ENCODE assay signal across 15 cellular contexts in the genomic region with DNA sequence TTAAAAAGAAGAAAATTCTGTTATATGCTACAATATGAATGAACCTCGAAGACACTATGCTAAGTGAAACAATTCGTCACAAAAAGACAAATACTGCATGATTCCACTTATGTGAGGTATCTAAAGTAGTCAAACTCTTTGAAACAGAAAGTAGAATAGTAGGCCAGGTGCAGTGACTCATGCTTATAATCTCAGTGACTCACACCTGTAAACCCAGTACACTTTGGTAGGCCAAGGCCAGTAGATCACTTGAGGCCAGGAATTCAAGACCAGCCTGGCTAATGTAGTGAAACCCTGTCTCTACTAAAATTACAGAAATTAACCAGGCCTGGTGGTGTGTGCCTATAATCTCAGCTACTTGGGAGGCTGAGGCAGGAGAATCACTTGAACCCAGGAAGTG. TPM values are rescaled to one million over a fixed set of nuclear protein-coding genes. Genes with fewer than 3 reads are reported as not detected.
DNase-seq lines count a peak whose midpoint lies in the region; FAIRE-seq and TF ChIP-seq lines count a peak whose summit lies in the region.
"Had no signal": no experiment of that assay in that cellular context is flagged by ENCODE, and none has a peak within 500 bp of the region (broad histone marks: within the 10 kb centered on the region; RNA-seq: fewer than 3 reads in every experiment).

No MANE protein-coding gene starts in this region.

- POLR2A ChIA-PET in endothelial cell of umbilical vein (lab: Charles Lee) = no interaction called here

- H3K79me1 ChIP-seq in trophoblast cell (ENCODE audit: low read length) = no peaks in the 10 kb centered on the region

- no peaks in the 10 kb centered on the region for H3K9me3 ChIP-seq in endothelial cell of umbilical vein (replicated peaks; ENCODE audit: control insufficient read depth, insufficient read depth, low read length)
- H3K9me3 ChIP-seq in trophoblast cell (ENCODE audit: insufficient read depth, low read depth, low read length) = peaks cover 3% of the 10 kb centered on the region
- H3K9me3 ChIP-seq: HAP-1, ovary had no signal

- H2BK12ac ChIP-seq in trophoblast cell (ENCODE audit: low read length) = no peak overlapping the region

- H3K27me3 Mint-ChIP-seq in activated naive CD4-positive, alpha-beta T cell treated with anti-CD3 and anti-CD28 coated beads for 36 hours (ENCODE audit: low read depth) = peaks cover 40% of the 10 kb centered on the region
- H3K27me3 Mint-ChIP-seq in activated naive CD4-positive, alpha-beta T cell treated with anti-CD3 and anti-CD28 coated beads, Interleukin-2, amount 10 ng/mL, durations not matched to agents 7 days and 5 days = peaks cover 55% of the 10 kb centered on the region

- no peak for TF ChIP-seq CTCF in endothelial cell of umbilical vein (IDR thresholded peaks at IDR 0.05; ENCODE audit: extremely low read depth in 1 of 2, insufficient read depth in 1 of 2, low read depth in 1 of 2, low read length in 2 of 2)

- DNase-seq in activated naive CD4-positive, alpha-beta T cell treated with anti-CD3 and anti-CD28 coated beads for 36 hours = peak; percentile 45
- DNase-seq in activated naive CD4-positive, alpha-beta T cell treated with anti-CD3 and anti-CD28 coated beads, Interleukin-2, amount 10 ng/mL, durations not matched to agents 7 days and 5 days = no peak
- DNase-seq in NCI-H2196 (lab: John Stamatoyannopoulos, UW; ENCODE audit: unreplicated experiment) = peak; percentile 19
- no peak for DNase-seq in endothelial cell of umbilical vein (ENCODE audit: low read depth, low spot score)
- peak; percentile 72 to 85 for DNase-seq in trophoblast cell
- no peak for DNase-seq in NOMO-1 treated with DMSO at 0.1 percent for 48 hours (lab: John Stamatoyannopoulos, UW; ENCODE audit: unreplicated experiment)
- no peak for DNase-seq in activated effector memory CD4-positive, alpha-beta T cell treated with Interleukin-2 at 50 U/mL for 16 hours
- no peak for DNase-seq in germinal center (ENCODE audit: low spot score)
- DNase-seq: DMS 273 treated with DMSO at 0.1 percent for 48 hours, foreskin fibroblast, NCI-H2171 treated with DMSO at 0.1 percent for 48 hours, ovary, T-cell had no signal

- H3K36me3 ChIP-seq in endothelial cell of umbilical vein (ENCODE audit: control insufficient read depth in 2 of 2, extremely low read depth in 1 of 2, insufficient read depth in 2 of 2, low read length in 2 of 2) (no peaks in the 10 kb centered on the region), trophoblast cell (ENCODE audit: control insufficient read depth in 1 of 2, insufficient read depth in 2 of 2, low read length in 2 of 2) (no peaks in the 10 kb centered on the region)
- H3K36me3 ChIP-seq: HAP-1, ovary had no signal

- H3K4me1 ChIP-seq in endothelial cell of umbilical vein (ENCODE audit: control insufficient read depth, extremely low read depth, insufficient read depth, low read length) (no peaks in the 10 kb centered on the region), trophoblast cell (ENCODE audit: control insufficient read depth in 1 of 2, insufficient read depth in 2 of 2, low read length in 2 of 2) (peaks cover 0 to 4% of the 10 kb centered on the region in 2 experiments)
- H3K4me1 ChIP-seq: HAP-1 had no signal

- H3K27me3 ChIP-seq in endothelial cell of umbilical vein (ENCODE audit: control insufficient read depth in 2 of 2, insufficient read depth in 2 of 2, low read length in 2 of 2) = peaks cover 2% of the 10 kb centered on the region in 2 experiments
- peaks cover 4% of the 10 kb centered on the region for H3K27me3 ChIP-seq in trophoblast cell (ENCODE audit: insufficient read depth, low read length)
- H3K27me3 ChIP-seq: ovary had no signal

- H3K9me3 Mint-ChIP-seq in activated naive CD4-positive, alpha-beta T cell treated with anti-CD3 and anti-CD28 coated beads for 36 hours = no peaks in the 10 kb centered on the region
- H3K9me3 Mint-ChIP-seq in activated naive CD4-positive, alpha-beta T cell treated with anti-CD3 and anti-CD28 coated beads, Interleukin-2, amount 10 ng/mL, durations not matched to agents 7 days and 5 days = no peaks in the 10 kb centered on the region
- H3K9me3 Mint-ChIP-seq: activated T-helper 1 cell treated with anti-CD3 and anti-CD28 coated beads, Interleukin-12 subunit alpha, Interleukin-12 subunit beta, Interleukin-2, Interleukin-4 antibody, amounts not matched to agents 30 ng/mL and 10 ng/mL and 1 ng/mL, durations not matched to agents 14 hours and 24 hours and 36 hours had no signal

- WGBS in trophoblast cell (ENCODE audit: extremely low coverage, insufficient coverage, insufficient read length) = no CpG with 5 or more reads among the region's 2 CpGs

- no peaks in the 10 kb centered on the region for H3K9me1 ChIP-seq in endothelial cell of umbilical vein (replicated peaks; ENCODE audit: control insufficient read depth, extremely low read depth, insufficient read depth, low read length)

- no peak overlapping the region for H4K8ac ChIP-seq in trophoblast cell (ENCODE audit: low read depth, low read length)

- H3K23ac ChIP-seq in trophoblast cell (ENCODE audit: low read length) = no peak overlapping the region

- dilution Hi-C loops in endothelial cell of umbilical vein (cut with MboI; ENCODE audit: extremely low pct_ligation_motif_present, low sequenced_read_pairs) = no loop called here

- H3K79me2 ChIP-seq in endothelial cell of umbilical vein (ENCODE audit: control insufficient read depth, insufficient read depth, low read length) (no peaks in the 10 kb centered on the region), trophoblast cell (ENCODE audit: control insufficient read depth, insufficient read depth, low read length, poor library complexity) (no peaks in the 10 kb centered on the region)

- H2AFZ ChIP-seq in endothelial cell of umbilical vein (ENCODE audit: low read depth, low read length) (no peak overlapping the region), trophoblast cell (ENCODE audit: insufficient read depth, low read length, poor library complexity) (no peak overlapping the region)

- H3K18ac ChIP-seq in trophoblast cell (ENCODE audit: low read length) = no peak overlapping the region

- H2BK5ac ChIP-seq in trophoblast cell (ENCODE audit: low read depth, low read length, poor library complexity) = no peak overlapping the region

- no peak for TF ChIP-seq POLR2A in endothelial cell of umbilical vein (IDR thresholded peaks at IDR 0.05; ENCODE audit: low read depth, low read length)

- no TSS peak for BruUV-seq in endothelial cell of umbilical vein (replicated peaks; lab: Mats Ljungman, UMichigan)

- no peak overlapping the region for H3K4ac ChIP-seq in trophoblast cell (ENCODE audit: low read depth, low read length)

- CTCF ChIA-PET in activated naive CD4-positive, alpha-beta T cell treated with anti-CD3 and anti-CD28 coated beads for 36 hours (lab: Charles Lee) = no interaction called here
- CTCF ChIA-PET in activated naive CD4-positive, alpha-beta T cell treated with anti-CD3 and anti-CD28 coated beads, Interleukin-2, amount 10 ng/mL, durations not matched to agents 7 days and 5 days (lab: Charles Lee) = no interaction called here
- CTCF ChIA-PET in endothelial cell of umbilical vein (lab: Charles Lee) = interaction anchor here (1.1 kb wide), 1 partner anchor 13 kb away, joined by 3 read pairs; no protein-coding TSS in a partner anchor

- no peak overlapping the region for H2BK120ac ChIP-seq in trophoblast cell (ENCODE audit: insufficient read depth, low read length, poor library complexity)

- H3K36me3 Mint-ChIP-seq in activated naive CD4-positive, alpha-beta T cell treated with anti-CD3 and anti-CD28 coated beads for 36 hours (ENCODE audit: low read depth) = no peaks in the 10 kb centered on the region
- no peaks in the 10 kb centered on the region for H3K36me3 Mint-ChIP-seq in activated naive CD4-positive, alpha-beta T cell treated with anti-CD3 and anti-CD28 coated beads, Interleukin-2, amount 10 ng/mL, durations not matched to agents 7 days and 5 days
- H3K36me3 Mint-ChIP-seq: T-cell had no signal

- H3K4me2 ChIP-seq in endothelial cell of umbilical vein (ENCODE audit: insufficient read depth, low read length) = no peak overlapping the region
- no peak overlapping the region for H3K4me2 ChIP-seq in trophoblast cell (ENCODE audit: low read length)

- H3K27ac Mint-ChIP-seq in activated naive CD4-positive, alpha-beta T cell treated with anti-CD3 and anti-CD28 coated beads for 36 hours = no peak overlapping the region
- no peak overlapping the region for H3K27ac Mint-ChIP-seq in activated naive CD4-positive, alpha-beta T cell treated with anti-CD3 and anti-CD28 coated beads, Interleukin-2, amount 10 ng/mL, durations not matched to agents 7 days and 5 days
- H3K27ac Mint-ChIP-seq: activated T-helper 1 cell treated with anti-CD3 and anti-CD28 coated beads, Interleukin-12 subunit alpha, Interleukin-12 subunit beta, Interleukin-2, Interleukin-4 antibody, amounts not matched to agents 30 ng/mL and 10 ng/mL and 1 ng/mL, durations not matched to agents 14 hours and 24 hours and 36 hours; T-cell had no signal

- intact Hi-C loops in activated naive CD4-positive, alpha-beta T cell treated with anti-CD3 and anti-CD28 coated beads for 36 hours (cut with micrococcal nuclease) = loop anchor here (1.0 kb wide), 1 partner anchor 47 kb away; a partner anchor contains a TSS
- intact Hi-C loops in endothelial cell of umbilical vein (cut with micrococcal nuclease) = no loop called here

- no peak for FAIRE-seq in endothelial cell of umbilical vein (lab: Jason Lieb, UNC)

- H3K27ac ChIP-seq in endothelial cell of umbilical vein (ENCODE audit: insufficient read depth, low read depth, low read length) (no peak overlapping the region), trophoblast cell (ENCODE audit: low read depth, low read length) (no peak overlapping the region)
- H3K27ac ChIP-seq: ovary had no signal

- H3K9ac ChIP-seq in endothelial cell of umbilical vein (replicated peaks; ENCODE audit: extremely low read depth, insufficient read depth, low read length) (no peak overlapping the region), trophoblast cell (ENCODE audit: low read length) (no peak overlapping the region)

- no peak overlapping the region for H3K4me3 Mint-ChIP-seq in activated naive CD4-positive, alpha-beta T cell treated with anti-CD3 and anti-CD28 coated beads for 36 hours
- H3K4me3 Mint-ChIP-seq in activated naive CD4-positive, alpha-beta T cell treated with anti-CD3 and anti-CD28 coated beads, Interleukin-2, amount 10 ng/mL, durations not matched to agents 7 days and 5 days = no peak overlapping the region
- H3K4me3 Mint-ChIP-seq: activated T-helper 1 cell treated with anti-CD3 and anti-CD28 coated beads, Interleukin-12 subunit alpha, Interleukin-12 subunit beta, Interleukin-2, Interleukin-4 antibody, amounts not matched to agents 30 ng/mL and 10 ng/mL and 1 ng/mL, durations not matched to agents 14 hours and 24 hours and 36 hours; T-cell had no signal

- H4K20me1 ChIP-seq in endothelial cell of umbilical vein (replicated peaks; ENCODE audit: control insufficient read depth, extremely low read depth, insufficient read depth, low read length) = no peaks in the 10 kb centered on the region

- peaks cover 6% of the 10 kb centered on the region for H3K4me1 Mint-ChIP-seq in activated naive CD4-positive, alpha-beta T cell treated with anti-CD3 and anti-CD28 coated beads for 36 hours (ENCODE audit: low read depth)
- H3K4me1 Mint-ChIP-seq in activated naive CD4-positive, alpha-beta T cell treated with anti-CD3 and anti-CD28 coated beads, Interleukin-2, amount 10 ng/mL, durations not matched to agents 7 days and 5 days = no peaks in the 10 kb centered on the region

- H3K14ac ChIP-seq in trophoblast cell (ENCODE audit: low read length) = no peak overlapping the region

- no peak overlapping the region for H4K12ac ChIP-seq in trophoblast cell (ENCODE audit: low read depth, low read length)

- H3K4me3 ChIP-seq in endothelial cell of umbilical vein (replicated peaks in 1 of 3; ENCODE audit: insufficient read depth in 1 of 3, low read depth in 1 of 3, low read length in 3 of 3) (no peak overlapping the region), trophoblast cell (ENCODE audit: low read depth, low read length) (no peak overlapping the region)
- H3K4me3 ChIP-seq: HAP-1, ovary had no signal

- H2AK5ac ChIP-seq in trophoblast cell (ENCODE audit: low read length) = no peak overlapping the region

- no peak overlapping the region for H4K91ac ChIP-seq in trophoblast cell (ENCODE audit: low read depth, low read length)

RNA-seq across cellular contexts. Expression of a gene that starts 25.7 kb away (rescaled TPM):
- under 1 TPM in 1 of 2 experiments, not detected in 1; 0.33 TPM for total RNA-seq in activated naive CD4-positive, alpha-beta T cell treated with anti-CD3 and anti-CD28 coated beads for 36 hours
- not detected in 2 replicates for total RNA-seq in endothelial cell of umbilical vein
- not detected in 2 replicates for polyA plus RNA-seq in endothelial cell of umbilical vein
- polyA plus RNA-seq in endothelial cell of umbilical vein (2011; cell fraction: cytosol; rRNA removed) = not detected in 2 replicates
- 0.03 TPM in 1 of 2 replicates, not detected in the other for polyA plus RNA-seq in endothelial cell of umbilical vein (2011; cell fraction: nucleus; rRNA removed)
- polyA plus RNA-seq in endothelial cell of umbilical vein (2012) = not detected in 2 replicates
- not detected in 2 replicates for polyA minus RNA-seq in endothelial cell of umbilical vein
- polyA minus RNA-seq in endothelial cell of umbilical vein (2011; cell fraction: cytosol; rRNA and poly(A)+ RNA removed) = 0.72 TPM
- not detected in 2 replicates for polyA minus RNA-seq in endothelial cell of umbilical vein (2011; cell fraction: nucleus; rRNA and poly(A)+ RNA removed)
- polyA plus RNA-seq in trophoblast cell (2013) = 0.03 TPM in 1 of 2 replicates, not detected in the other

RNA-seq across cellular contexts. Expression of a gene that starts 46.9 kb away (rescaled TPM):
- total RNA-seq in activated naive CD4-positive, alpha-beta T cell treated with anti-CD3 and anti-CD28 coated beads for 36 hours = 10 to 100 TPM; 73.6 to 78.6 TPM
- total RNA-seq in endothelial cell of umbilical vein = 43.7 and 45.7 TPM in 2 replicates
- 36.2 and 38.5 TPM in 2 replicates for polyA plus RNA-seq in endothelial cell of umbilical vein
- polyA plus RNA-seq in endothelial cell of umbilical vein (2011; cell fraction: cytosol; rRNA removed) = 42.7 and 50.4 TPM in 2 replicates
- polyA plus RNA-seq in endothelial cell of umbilical vein (2011; cell fraction: nucleus; rRNA removed) = 27.3 and 34.2 TPM in 2 replicates
- polyA plus RNA-seq in endothelial cell of umbilical vein (2012) = 16.9 and 37.5 TPM in 2 replicates
- polyA minus RNA-seq in endothelial cell of umbilical vein = 33.6 and 34.6 TPM in 2 replicates
- polyA minus RNA-seq in endothelial cell of umbilical vein (2011; cell fraction: cytosol; rRNA and poly(A)+ RNA removed) = 32.9 TPM
- 10.1 and 12.5 TPM in 2 replicates for polyA minus RNA-seq in endothelial cell of umbilical vein (2011; cell fraction: nucleus; rRNA and poly(A)+ RNA removed)
- 32.7 and 35.1 TPM in 2 replicates for polyA plus RNA-seq in trophoblast cell (2013)

RNA-seq across cellular contexts. Expression of a gene that starts 54.4 kb away (rescaled TPM):
- total RNA-seq in activated naive CD4-positive, alpha-beta T cell treated with anti-CD3 and anti-CD28 coated beads for 36 hours = under 1 TPM; 0.69 to 0.74 TPM
- 0.66 and 0.92 TPM in 2 replicates for total RNA-seq in endothelial cell of umbilical vein
- 1.3 and 1.9 TPM in 2 replicates for polyA plus RNA-seq in endothelial cell of umbilical vein
- 1.1 and 1.2 TPM in 2 replicates for polyA plus RNA-seq in endothelial cell of umbilical vein (2011; cell fraction: cytosol; rRNA removed)
- polyA plus RNA-seq in endothelial cell of umbilical vein (2011; cell fraction: nucleus; rRNA removed) = 0.25 and 0.45 TPM in 2 replicates
- polyA plus RNA-seq in endothelial cell of umbilical vein (2012) = 0.55 and 0.80 TPM in 2 replicates
- polyA minus RNA-seq in endothelial cell of umbilical vein = 1.2 and 3.7 TPM in 2 replicates
- polyA minus RNA-seq in endothelial cell of umbilical vein (2011; cell fraction: cytosol; rRNA and poly(A)+ RNA removed) = 40.5 TPM
- 0.58 TPM in 1 of 2 replicates, not detected in the other for polyA minus RNA-seq in endothelial cell of umbilical vein (2011; cell fraction: nucleus; rRNA and poly(A)+ RNA removed)
- 0.52 and 0.67 TPM in 2 replicates for polyA plus RNA-seq in trophoblast cell (2013)

Comparison
In these comparisons a context has a peak if more than half of its experiments do, and no peak if none do; other contexts are left out.
1. DNase-seq: peak in activated naive CD4-positive, alpha-beta T cell treated with anti-CD3 and anti-CD28 coated beads for 36 hours (single experiment), NCI-H2196 (single experiment) and trophoblast cell (2 of 2); none in activated naive CD4-positive, alpha-beta T cell treated with anti-CD3 and anti-CD28 coated beads, Interleukin-2, amount 10 ng/mL, durations not matched to agents 7 days and 5 days (single experiment), endothelial cell of umbilical vein (single experiment), NOMO-1 treated with DMSO at 0.1 percent for 48 hours (single experiment), activated effector memory CD4-positive, alpha-beta T cell treated with Interleukin-2 at 50 U/mL for 16 hours (single experiment) and germinal center (single experiment).